Comparison of ENCODE assay signal across 8 cellular contexts in genomic region chr12:131224568-131224945, GRCh38.
DNase-seq lines count a peak whose midpoint lies in the region; ATAC-seq, FAIRE-seq and TF ChIP-seq lines count a peak whose summit lies in the region.
"Not testable (repeated sequence)": the region's sequence is repeated elsewhere in the genome, so short reads cannot be mapped to it uniquely, and the experiment has no call there.

No MANE protein-coding gene starts in this region.

- POLR2A ChIA-PET in activated CD8-positive, alpha-beta T cell treated with anti-CD3 and anti-CD28 coated beads for 36 hours (lab: Charles Lee) = not testable (repeated sequence)
- POLR2A ChIA-PET in K562 (lab: Yijun Ruan, JAX) = interaction anchor here (0.7 kb wide), 1 partner anchor 89 kb away, joined by 3 read pairs; no protein-coding TSS in a partner anchor

- not testable (repeated sequence) for H3K9me3 ChIP-seq in MG63; T-helper 17 cell (ENCODE audit: control insufficient read depth, low read length, poor library complexity, severe bottlenecking); K562 (replicated peaks; ENCODE audit: control insufficient read depth, insufficient read depth, low read depth, low read length); right cardiac atrium (ENCODE audit: control insufficient read depth, low read length); upper lobe of right lung

- not testable (repeated sequence) for H3K9me3 Mint-ChIP-seq in activated CD8-positive, alpha-beta T cell treated with anti-CD3 and anti-CD28 coated beads for 36 hours

- not testable (repeated sequence) for H3K36me3 Mint-ChIP-seq in T-helper 17 cell (ENCODE audit: low read depth); activated CD8-positive, alpha-beta T cell treated with anti-CD3 and anti-CD28 coated beads for 36 hours (ENCODE audit: low read depth)

- H3K27me3 ChIP-seq in MG63; K562 (ENCODE audit: control insufficient read depth in 2 of 2, insufficient read depth in 2 of 2, low read length in 2 of 2); right cardiac atrium (ENCODE audit: control insufficient read depth, insufficient read depth); upper lobe of right lung: not testable (repeated sequence)

- FAIRE-seq in K562 (lab: Jason Lieb, UNC) = peak; percentile 100

- H3K27me3 Mint-ChIP-seq in T-helper 17 cell = peaks cover 26% of the 10 kb centered on the region
- H3K27me3 Mint-ChIP-seq in activated CD8-positive, alpha-beta T cell treated with anti-CD3 and anti-CD28 coated beads for 36 hours = peaks cover 12% of the 10 kb centered on the region

- not testable (repeated sequence) for TF ChIP-seq RAD21 in K562 (CRISPR knock-in tag; conservative IDR thresholded peaks at IDR 0.05 in 1 of 2, IDR thresholded peaks at IDR 0.05 in 1 of 2)

- CTCF ChIA-PET in activated CD8-positive, alpha-beta T cell treated with anti-CD3 and anti-CD28 coated beads for 36 hours (lab: Charles Lee); K562 (lab: Yijun Ruan, JAX; ENCODE audit: low intra/inter-chr PET ratio): not testable (repeated sequence)

- not testable (repeated sequence) for H3K4me1 Mint-ChIP-seq in T-helper 17 cell; activated CD8-positive, alpha-beta T cell treated with anti-CD3 and anti-CD28 coated beads for 36 hours (ENCODE audit: low read depth)

- H2AFZ ChIP-seq in K562 (ENCODE audit: low read depth, low read length) = peak overlapping the region; percentile 79

- H3K79me2 ChIP-seq in K562 (ENCODE audit: control insufficient read depth, insufficient read depth, low read length) = not testable (repeated sequence)

- not testable (repeated sequence) for BruUV-seq in K562 (replicated peaks; lab: Mats Ljungman, UMichigan)

- TF ChIP-seq EP300 in K562 (IDR thresholded peaks at IDR 0.05; ENCODE audit: low read length) = not testable (repeated sequence)

- H3K9ac ChIP-seq in K562 (ENCODE audit: insufficient read depth in 1 of 2, low read depth in 2 of 2, low read length in 2 of 2) = not testable (repeated sequence)

- H3K9me1 ChIP-seq in K562 (ENCODE audit: control insufficient read depth, insufficient read depth, low read length) = not testable (repeated sequence)

- intact Hi-C loops in activated CD8-positive, alpha-beta T cell treated with anti-CD3 and anti-CD28 coated beads for 36 hours (cut with micrococcal nuclease); K562 (cut with micrococcal nuclease); right cardiac atrium (cut with DNase I); posterior vena cava (cut with DNase I); upper lobe of right lung (cut with DNase I): not testable (repeated sequence)

- H3K36me3 ChIP-seq in MG63; K562 (ENCODE audit: control insufficient read depth, insufficient read depth, low read length); upper lobe of right lung: not testable (repeated sequence)

- in situ Hi-C loops in K562 (cut with MboI) = not testable (repeated sequence)

- not testable (repeated sequence) for H3K4me3 ChIP-seq in MG63; K562; right cardiac atrium (ENCODE audit: low read length); upper lobe of right lung

- not testable (repeated sequence) for TF ChIP-seq CTCF in activated CD8-positive, alpha-beta T cell treated with anti-CD3 and anti-CD28 coated beads for 36 hours (IDR thresholded peaks at IDR 0.05); K562 (IDR thresholded peaks at IDR 0.05 in 2 of 3, conservative IDR thresholded peaks at IDR 0.05 in 1 of 3; ENCODE audit: insufficient read depth in 2 of 3, low read depth in 1 of 3, low read length in 3 of 3); upper lobe of right lung (IDR thresholded peaks at IDR 0.05)

- H3K4me3 Mint-ChIP-seq in T-helper 17 cell; activated CD8-positive, alpha-beta T cell treated with anti-CD3 and anti-CD28 coated beads for 36 hours: not testable (repeated sequence)

- H3K4me2 ChIP-seq in K562 (ENCODE audit: insufficient read depth, low read length) = peak overlapping the region; percentile 60

- not testable (repeated sequence) for TF ChIP-seq POLR2A in K562 (conservative IDR thresholded peaks at IDR 0.05)

- peak; percentile 79 for DNase-seq in ELF-1 (ENCODE audit: low read depth, low spot score)
- DNase-seq in MG63 = peak; percentile 30
- DNase-seq in T-helper 17 cell; activated CD8-positive, alpha-beta T cell treated with anti-CD3 and anti-CD28 coated beads for 36 hours; right cardiac atrium: not testable (repeated sequence)
- peak in 1 of 4 experiments; percentile 91 for DNase-seq in K562 (ENCODE audit: extremely low read depth in 1 of 4, low spot score in 3 of 4)
- peak; percentile 73 for DNase-seq in posterior vena cava (ENCODE audit: low spot score)
- DNase-seq in upper lobe of right lung = peak; percentile 41

- H4K20me1 ChIP-seq in K562 (replicated peaks; ENCODE audit: control insufficient read depth, insufficient read depth, low read length) = not testable (repeated sequence)

- WGBS in K562 (ENCODE audit: insufficient coverage, low coverage, missing lambda C conversion rate) = 0% methylated on average over 1 of the region's 6 CpGs
- 52% methylated on average over 3 of the region's 6 CpGs for WGBS in right cardiac atrium

- H3K27ac ChIP-seq in K562 (ENCODE audit: extremely low read depth, low read depth, low read length) = peak overlapping the region; percentile 62; the same call in 1 of the 3 replicates
- H3K27ac ChIP-seq in right cardiac atrium (ENCODE audit: low read length); upper lobe of right lung: not testable (repeated sequence)

- H3K4me1 ChIP-seq in K562 (replicated peaks in 1 of 2; ENCODE audit: control insufficient read depth in 2 of 2, insufficient read depth in 2 of 2, low read length in 2 of 2) = peaks cover 20 to 55% of the 10 kb centered on the region in 2 experiments
- H3K4me1 ChIP-seq in right cardiac atrium (ENCODE audit: control insufficient read depth, insufficient read depth, low read length); upper lobe of right lung: not testable (repeated sequence)

- not testable (repeated sequence) for H3K27ac Mint-ChIP-seq in T-helper 17 cell; activated CD8-positive, alpha-beta T cell treated with anti-CD3 and anti-CD28 coated beads for 36 hours

- ATAC-seq in T-helper 17 cell (peak; percentile 41), K562 (peak; percentile 94), right cardiac atrium (peak; percentile 27 to 49), upper lobe of right lung (peak; percentile 34)
- ATAC-seq in activated CD8-positive, alpha-beta T cell treated with anti-CD3 and anti-CD28 coated beads for 36 hours = peak; percentile 68

TF ChIP-seq in K562, 482 proteins besides CTCF, POLR2A, EP300 and RAD21:
- TF ChIP-seq NR2C2 (CRISPR knock-in tag; IDR thresholded peaks at IDR 0.05); JUND (tag; IDR thresholded peaks at IDR 0.05; ENCODE audit: borderline replicate concordance, low read depth, low read length): not testable (repeated sequence)
- peak; percentile 38; the same call in 1 of the 2 replicates for TF ChIP-seq NR2C2 (tag; IDR thresholded peaks at IDR 0.05)
- TF ChIP-seq CREM (IDR thresholded peaks at IDR 0.05; ENCODE audit: low read depth) = 0 out of 2 replicates have a peak, but pooled peaks have one; percentile 19
- 0 out of 2 replicates have a peak, but pooled peaks have one; percentile 3 for TF ChIP-seq JUND (IDR thresholded peaks at IDR 0.05; ENCODE audit: borderline replicate concordance, low read depth, low read length)
- TF ChIP-seq MAZ (CRISPR knock-in tag; conservative IDR thresholded peaks at IDR 0.05 in 1 of 2, IDR thresholded peaks at IDR 0.05 in 1 of 2) = peak in 1 of 2 experiments; percentile 47; a peak in 2 of 4 replicates
- peak; percentile 56 for TF ChIP-seq PKNOX1 (IDR thresholded peaks at IDR 0.05)

Comparison
In these comparisons a context has a peak if more than half of its experiments do, and no peak if none do; other contexts are left out.
1. ATAC-seq: peak in every context shown above with its lines; median percentile 94 in K562; 68 in activated CD8-positive, alpha-beta T cell treated with anti-CD3 and anti-CD28 coated beads for 36 hours; 41 in T-helper 17 cell; 38 in right cardiac atrium; 34 in upper lobe of right lung.